16 cellular contexts compared by ENCODE assay signal in genomic region chr22:24142831-24143230, GRCh38. TPM values are rescaled to one million over a fixed set of nuclear protein-coding genes. Genes with fewer than 3 reads are reported as not detected.
A peak's percentile ranks its signal among the peaks of the same experiment; 100 is the strongest.
DNase-seq lines count a peak whose midpoint lies in the region; ATAC-seq and TF ChIP-seq lines count a peak whose summit lies in the region.
"Had no signal": no experiment of that assay in that cellular context is flagged by ENCODE, and none has a peak within 500 bp of the region (broad histone marks: within the 10 kb centered on the region; RNA-seq: fewer than 3 reads in every experiment).

No MANE protein-coding gene starts in this region.

- peak overlapping the region; percentile 6 for H2BK15ac ChIP-seq in mesenchymal stem cell (ENCODE audit: low read depth, poor library complexity, severe bottlenecking)

- H3K27ac Mint-ChIP-seq in activated naive CD8-positive, alpha-beta T cell = peak overlapping the region; percentile 28
- H3K27ac Mint-ChIP-seq in activated naive CD8-positive, alpha-beta T cell treated with anti-CD3 and anti-CD28 coated beads, Interleukin-2, amount 50 U/mL, for 24 hours = no peak overlapping the region
- H3K27ac Mint-ChIP-seq in activated CD8-positive, alpha-beta T cell treated with anti-CD3 and anti-CD28 coated beads, Interleukin-2, amount 10 ng/mL, durations not matched to agents 7 days and 5 days = peak overlapping the region; percentile 85
- H3K27ac Mint-ChIP-seq in type B pancreatic cell = no peak overlapping the region

- H3K27me3 ChIP-seq in mesenchymal stem cell (ENCODE audit: control insufficient read depth in 1 of 2, insufficient read depth in 1 of 2, low read length in 2 of 2) = no peaks in the 10 kb centered on the region
- no peaks in the 10 kb centered on the region for H3K27me3 ChIP-seq in upper lobe of left lung
- H3K27me3 ChIP-seq in sigmoid colon = no peaks in the 10 kb centered on the region

- no peak overlapping the region for H3K9ac ChIP-seq in mesenchymal stem cell (ENCODE audit: low read length)

- H3K4me3 Mint-ChIP-seq in activated naive CD8-positive, alpha-beta T cell = no peak overlapping the region
- no peak overlapping the region for H3K4me3 Mint-ChIP-seq in activated naive CD8-positive, alpha-beta T cell treated with anti-CD3 and anti-CD28 coated beads, Interleukin-2, amount 50 U/mL, for 24 hours
- H3K4me3 Mint-ChIP-seq in activated CD8-positive, alpha-beta T cell treated with anti-CD3 and anti-CD28 coated beads, Interleukin-2, amount 10 ng/mL, durations not matched to agents 7 days and 5 days = no peak overlapping the region
- H3K4me3 Mint-ChIP-seq in type B pancreatic cell = no peak overlapping the region
- H3K4me3 Mint-ChIP-seq: activated naive CD4-positive, alpha-beta T cell treated with anti-CD3 and anti-CD28 coated beads for 36 hours had no signal

- H2BK120ac ChIP-seq in mesenchymal stem cell (ENCODE audit: low read depth, low read length) = no peak overlapping the region

- H4K8ac ChIP-seq in mesenchymal stem cell (ENCODE audit: low read length) = peak overlapping the region; percentile 5

- no peak for DNase-seq in activated naive CD8-positive, alpha-beta T cell treated with anti-CD3 and anti-CD28 coated beads, Interleukin-2, amount 50 U/mL, for 24 hours
- no peak for DNase-seq in activated CD8-positive, alpha-beta T cell treated with anti-CD3 and anti-CD28 coated beads, Interleukin-2, amount 10 ng/mL, durations not matched to agents 7 days and 5 days
- DNase-seq in mesenchymal stem cell = no peak
- DNase-seq in upper lobe of left lung = no peak
- DNase-seq in sigmoid colon = no peak
- DNase-seq in type B pancreatic cell (ENCODE audit: extremely low spot score, unreplicated experiment) = no peak
- DNase-seq: activated CD4-positive, alpha-beta T cell treated with anti-CD3 and anti-CD28 coated beads for 1 hour; activated CD8-positive, alpha-beta memory T cell treated with anti-CD3 and anti-CD28 coated beads, Interleukin-2, amount 50 U/mL, for 4 hours; activated naive CD4-positive, alpha-beta T cell treated with anti-CD3 and anti-CD28 coated beads for 36 hours; effector CD4-positive, alpha-beta T cell; glutamatergic neuron; NCI-H1436 treated with DMSO at 0.1 percent for 48 hours; PC-9 had no signal

- H2BK12ac ChIP-seq in mesenchymal stem cell (ENCODE audit: low read length in 2 of 2) = peak overlapping the region; percentile 51 to 83

- H3K27ac ChIP-seq in mesenchymal stem cell (ENCODE audit: low read length, poor library complexity, severe bottlenecking) (no peak overlapping the region), upper lobe of left lung (peak overlapping the region in 3 of 4 donors; percentile 19 to 88 (median 83)), sigmoid colon (peak overlapping the region in 1 of 4 donors; percentile 84)
- H3K27ac ChIP-seq: A549, PC-9 had no signal

- H3K27me3 Mint-ChIP-seq in activated naive CD8-positive, alpha-beta T cell = no peaks in the 10 kb centered on the region
- H3K27me3 Mint-ChIP-seq in activated naive CD8-positive, alpha-beta T cell treated with anti-CD3 and anti-CD28 coated beads, Interleukin-2, amount 50 U/mL, for 24 hours = no peaks in the 10 kb centered on the region
- no peaks in the 10 kb centered on the region for H3K27me3 Mint-ChIP-seq in activated CD8-positive, alpha-beta T cell treated with anti-CD3 and anti-CD28 coated beads, Interleukin-2, amount 10 ng/mL, durations not matched to agents 7 days and 5 days (ENCODE audit: low read depth)
- H3K27me3 Mint-ChIP-seq in type B pancreatic cell = no peaks in the 10 kb centered on the region

- no peak overlapping the region for H2BK5ac ChIP-seq in mesenchymal stem cell (ENCODE audit: low read depth, low read length, poor library complexity, severe bottlenecking)

- POLR2A ChIA-PET in activated CD8-positive, alpha-beta T cell treated with anti-CD3 and anti-CD28 coated beads, Interleukin-2, amount 10 ng/mL, durations not matched to agents 7 days and 5 days (lab: Charles Lee) = interaction anchor here (1.0 kb wide), 1 partner anchor 10 kb away, joined by 5 read pairs; no protein-coding TSS in a partner anchor

- peak overlapping the region; percentile 48 for H4K91ac ChIP-seq in mesenchymal stem cell (ENCODE audit: low read length)

- H3K36me3 ChIP-seq in mesenchymal stem cell (ENCODE audit: control insufficient read depth in 1 of 2, insufficient read depth in 2 of 2, low read depth in 1 of 2, low read length in 2 of 2) (peaks cover 20 to 37% of the 10 kb centered on the region in 2 experiments), upper lobe of left lung (peaks cover 0 to 15% (median 7%) of the 10 kb centered on the region in 4 donors), sigmoid colon (no peaks in the 10 kb centered on the region)

- H3K9me3 ChIP-seq in mesenchymal stem cell (ENCODE audit: control insufficient read depth, low read length) (no peaks in the 10 kb centered on the region), upper lobe of left lung (no peaks in the 10 kb centered on the region), sigmoid colon (no peaks in the 10 kb centered on the region)
- H3K9me3 ChIP-seq: A549 had no signal

- TF ChIP-seq POLR2A in upper lobe of left lung (IDR thresholded peaks at IDR 0.05) = no peak
- TF ChIP-seq POLR2A in sigmoid colon (IDR thresholded peaks at IDR 0.05) = no peak

- CTCF ChIA-PET in activated CD8-positive, alpha-beta T cell treated with anti-CD3 and anti-CD28 coated beads, Interleukin-2, amount 10 ng/mL, durations not matched to agents 7 days and 5 days (lab: Charles Lee) = interaction anchor here (3.4 kb wide), 1 partner anchor 14 kb away, joined by 32 read pairs; no protein-coding TSS in a partner anchor

- ATAC-seq in activated naive CD8-positive, alpha-beta T cell treated with anti-CD3 and anti-CD28 coated beads, Interleukin-2, amount 50 U/mL, for 24 hours = no peak
- no peak for ATAC-seq in activated CD8-positive, alpha-beta T cell treated with anti-CD3 and anti-CD28 coated beads, Interleukin-2, amount 10 ng/mL, durations not matched to agents 7 days and 5 days
- no peak for ATAC-seq in upper lobe of left lung (ENCODE audit: low FRiP score in 2 of 2)
- ATAC-seq in HG03457 (IDR thresholded peaks at IDR 0.05; ENCODE audit: unreplicated experiment) = no peak
- ATAC-seq: A549 had no signal

- no peak overlapping the region for H3K4ac ChIP-seq in mesenchymal stem cell (ENCODE audit: low read depth in 1 of 2, low read length in 2 of 2)

- intact Hi-C loops in sigmoid colon (cut with DNase I) = no loop called here

- H3K4me1 ChIP-seq in mesenchymal stem cell (ENCODE audit: control insufficient read depth, insufficient read depth, low read depth, low read length) = peaks cover 30% of the 10 kb centered on the region
- peaks cover 57 to 69% (median 65%) of the 10 kb centered on the region in 4 donors for H3K4me1 ChIP-seq in upper lobe of left lung
- peaks cover 0 to 79% (median 61%) of the 10 kb centered on the region in 4 donors for H3K4me1 ChIP-seq in sigmoid colon

- H3K36me3 Mint-ChIP-seq in activated naive CD8-positive, alpha-beta T cell = no peaks in the 10 kb centered on the region
- H3K36me3 Mint-ChIP-seq in activated naive CD8-positive, alpha-beta T cell treated with anti-CD3 and anti-CD28 coated beads, Interleukin-2, amount 50 U/mL, for 24 hours (ENCODE audit: low read depth) = peaks cover 9% of the 10 kb centered on the region
- peaks cover 41% of the 10 kb centered on the region for H3K36me3 Mint-ChIP-seq in activated CD8-positive, alpha-beta T cell treated with anti-CD3 and anti-CD28 coated beads, Interleukin-2, amount 10 ng/mL, durations not matched to agents 7 days and 5 days (ENCODE audit: low read depth)
- peaks cover 4% of the 10 kb centered on the region for H3K36me3 Mint-ChIP-seq in type B pancreatic cell

- no peak overlapping the region for H2AFZ ChIP-seq in mesenchymal stem cell (ENCODE audit: low read depth, low read length)
- H2AFZ ChIP-seq: PC-9 had no signal

- no peak overlapping the region for H2AK5ac ChIP-seq in mesenchymal stem cell (ENCODE audit: low read length, severe bottlenecking)

- H3K4me2 ChIP-seq in mesenchymal stem cell (ENCODE audit: low read length, poor library complexity, severe bottlenecking) = no peak overlapping the region
- H3K4me2 ChIP-seq: A549 had no signal

- H3K4me3 ChIP-seq in mesenchymal stem cell (ENCODE audit: insufficient read depth in 1 of 2, low read depth in 1 of 2, low read length in 2 of 2) (no peak overlapping the region), upper lobe of left lung (no peak overlapping the region), sigmoid colon (no peak overlapping the region)
- H3K4me3 ChIP-seq: A549, PC-9 had no signal

- no peak overlapping the region for H3K23ac ChIP-seq in mesenchymal stem cell (ENCODE audit: low read length in 2 of 2)

- no peaks in the 10 kb centered on the region for H3K9me3 Mint-ChIP-seq in activated naive CD8-positive, alpha-beta T cell (ENCODE audit: low read depth)
- H3K9me3 Mint-ChIP-seq in activated naive CD8-positive, alpha-beta T cell treated with anti-CD3 and anti-CD28 coated beads, Interleukin-2, amount 50 U/mL, for 24 hours = no peaks in the 10 kb centered on the region
- H3K9me3 Mint-ChIP-seq in activated CD8-positive, alpha-beta T cell treated with anti-CD3 and anti-CD28 coated beads, Interleukin-2, amount 10 ng/mL, durations not matched to agents 7 days and 5 days (ENCODE audit: insufficient read depth) = no peaks in the 10 kb centered on the region
- H3K9me3 Mint-ChIP-seq in type B pancreatic cell = no peaks in the 10 kb centered on the region
- H3K9me3 Mint-ChIP-seq: activated naive CD4-positive, alpha-beta T cell treated with anti-CD3 and anti-CD28 coated beads for 36 hours had no signal

- peaks cover 31% of the 10 kb centered on the region for H3K79me1 ChIP-seq in mesenchymal stem cell (replicated peaks; ENCODE audit: low read length, poor library complexity, severe bottlenecking)

- H3K14ac ChIP-seq in mesenchymal stem cell (ENCODE audit: low read length in 2 of 2) = peak overlapping the region in 1 of 2 experiments; percentile 26

- TF ChIP-seq EP300 in upper lobe of left lung (IDR thresholded peaks at IDR 0.05) (no peak), sigmoid colon (IDR thresholded peaks at IDR 0.05) (no peak)

- H3K4me1 Mint-ChIP-seq in activated naive CD8-positive, alpha-beta T cell (ENCODE audit: low read depth) = peaks cover 81% of the 10 kb centered on the region
- H3K4me1 Mint-ChIP-seq in activated naive CD8-positive, alpha-beta T cell treated with anti-CD3 and anti-CD28 coated beads, Interleukin-2, amount 50 U/mL, for 24 hours = peaks cover 74% of the 10 kb centered on the region
- peaks cover 83% of the 10 kb centered on the region for H3K4me1 Mint-ChIP-seq in activated CD8-positive, alpha-beta T cell treated with anti-CD3 and anti-CD28 coated beads, Interleukin-2, amount 10 ng/mL, durations not matched to agents 7 days and 5 days (ENCODE audit: low read depth)
- peaks cover 26% of the 10 kb centered on the region for H3K4me1 Mint-ChIP-seq in type B pancreatic cell (ENCODE audit: unreplicated experiment)

- WGBS in mesenchymal stem cell = 97% methylated on average over 3 of the region's 3 CpGs
- 77 to 89% methylated on average over 3 of the region's 3 CpGs for WGBS in upper lobe of left lung, 2 donors
- 96 to 98% methylated on average over 3 of the region's 3 CpGs for WGBS in sigmoid colon, 2 donors

- peak overlapping the region; percentile 16 to 74 for H3K18ac ChIP-seq in mesenchymal stem cell (ENCODE audit: low read depth in 1 of 2, low read length in 2 of 2)

- TF ChIP-seq CTCF in upper lobe of left lung (IDR thresholded peaks at IDR 0.05) (no peak), sigmoid colon (IDR thresholded peaks at IDR 0.05) (no peak), type B pancreatic cell (conservative IDR thresholded peaks at IDR 0.05) (no peak)

RNA-seq across cellular contexts. Expression of gene SUSD2, which starts 38.5 kb away (rescaled TPM):
- total RNA-seq in activated CD8-positive, alpha-beta T cell treated with anti-CD3 and anti-CD28 coated beads, Interleukin-2, amount 10 ng/mL, durations not matched to agents 7 days and 5 days = 1 to 10 TPM; 1.3 to 1.9 TPM
- polyA plus RNA-seq in mesenchymal stem cell (2013, experiment 1 of 2) = 19.4 TPM
- polyA plus RNA-seq in mesenchymal stem cell (2013, experiment 2 of 2) = 19.1 TPM
- total RNA-seq in upper lobe of left lung (100 to 1,000 TPM; 191 to 645 (median 348) TPM), sigmoid colon (1 to 10 TPM; 1.2 to 8.6 (median 3.8) TPM), type B pancreatic cell (ENCODE audit: low replicate concordance) (3.7 and 5.6 TPM in 2 replicates)
- polyA plus RNA-seq in sigmoid colon = 1 to 10 TPM in 1 of 3 donors, not detected in 2; 2.6 TPM

Comparison
In these comparisons a context has a peak if more than half of its experiments do, and no peak if none do; other contexts are left out.
1. H3K27ac Mint-ChIP-seq: peak in activated naive CD8-positive, alpha-beta T cell (single experiment) and activated CD8-positive, alpha-beta T cell treated with anti-CD3 and anti-CD28 coated beads, Interleukin-2, amount 10 ng/mL, durations not matched to agents 7 days and 5 days (single experiment); none in activated naive CD8-positive, alpha-beta T cell treated with anti-CD3 and anti-CD28 coated beads, Interleukin-2, amount 50 U/mL, for 24 hours (single experiment) and type B pancreatic cell (single experiment).
2. RNA of gene SUSD2, which starts 38.5 kb away (total RNA-seq): 191 to 645 TPM in upper lobe of left lung; 1.2 to 8.6 TPM in sigmoid colon, 3.7 to 5.6 TPM in type B pancreatic cell and 1.3 to 1.9 TPM in activated CD8-positive, alpha-beta T cell treated with anti-CD3 and anti-CD28 coated beads, Interleukin-2, amount 10 ng/mL, durations not matched to agents 7 days and 5 days; every median in the first group is over 10 times any median in the second.